Comparison of ENCODE assay signal across 8 cellular contexts in genomic region chr12:53995311-53996187, GRCh38. TPM values are rescaled to one million over a fixed set of nuclear protein-coding genes. Genes with fewer than 3 reads are reported as not detected.
DNase-seq lines count a peak whose midpoint lies in the region; ATAC-seq and TF ChIP-seq lines count a peak whose summit lies in the region.

No MANE protein-coding gene starts in this region.

- H3K27ac ChIP-seq in hepatocyte: peak overlapping the region; percentile 38
- peak overlapping the region in 20 of 21 experiments; percentile 11 to 98 (median 82) for H3K27ac ChIP-seq in skin epidermis

- H3K27me3 ChIP-seq in hepatocyte: peaks cover 98% of the 10 kb centered on the region

- H4K20me1 ChIP-seq in hepatocyte (ENCODE audit: insufficient read depth, poor library complexity, severe bottlenecking): no peaks in the 10 kb centered on the region

- CTCF ChIA-PET in activated CD8-positive, alpha-beta T cell treated with anti-CD3 and anti-CD28 coated beads for 36 hours (lab: Charles Lee): interaction anchor here (0.9 to 2.7 kb wide), 5 partner anchors 9 to 213 kb away, joined by 3 to 8 read pairs (median 4); partner anchors contain the start of gene HOXC5

- POLR2A ChIA-PET in activated CD8-positive, alpha-beta T cell treated with anti-CD3 and anti-CD28 coated beads for 36 hours (lab: Charles Lee): interaction anchor here (0.5 to 0.9 kb wide), 2 partner anchors 9 to 539 kb away, joined by 3 read pairs; no protein-coding TSS in a partner anchor

- peak overlapping the region; percentile 67 for H2AFZ ChIP-seq in hepatocyte

- H3K9me2 ChIP-seq in hepatocyte (replicated peaks; ENCODE audit: insufficient read depth): no peaks in the 10 kb centered on the region

- intact Hi-C loops in activated CD8-positive, alpha-beta T cell treated with anti-CD3 and anti-CD28 coated beads for 36 hours (cut with micrococcal nuclease): no loop called here

- H3K36me3 ChIP-seq in hepatocyte (replicated peaks; ENCODE audit: insufficient read depth, low read depth): no peaks in the 10 kb centered on the region

- no peak overlapping the region for H3K27ac Mint-ChIP-seq in activated CD8-positive, alpha-beta T cell treated with anti-CD3 and anti-CD28 coated beads for 36 hours

- H3K9me3 Mint-ChIP-seq in activated CD8-positive, alpha-beta T cell treated with anti-CD3 and anti-CD28 coated beads for 36 hours: no peaks in the 10 kb centered on the region

- TF ChIP-seq CTCF in activated CD8-positive, alpha-beta T cell treated with anti-CD3 and anti-CD28 coated beads for 36 hours (IDR thresholded peaks at IDR 0.05): no peak
- no peak for TF ChIP-seq CTCF in hepatocyte (IDR thresholded peaks at IDR 0.05; ENCODE audit: poor library complexity)

- H3K9me3 ChIP-seq in hepatocyte (ENCODE audit: low read depth): no peaks in the 10 kb centered on the region

- H3K4me3 Mint-ChIP-seq in activated CD8-positive, alpha-beta T cell treated with anti-CD3 and anti-CD28 coated beads for 36 hours: peak overlapping the region; percentile 62

- peaks cover 29% of the 10 kb centered on the region for H3K4me1 ChIP-seq in hepatocyte (ENCODE audit: insufficient read depth)

- peak overlapping the region; percentile 24 for H3K4me3 ChIP-seq in hepatocyte
- H3K4me3 ChIP-seq in skin epidermis: peak overlapping the region; percentile 31 to 54 (median 39)

- peaks cover 85% of the 10 kb centered on the region for H3K27me3 Mint-ChIP-seq in activated CD8-positive, alpha-beta T cell treated with anti-CD3 and anti-CD28 coated beads for 36 hours

- peaks cover 2% of the 10 kb centered on the region for H3K36me3 Mint-ChIP-seq in activated CD8-positive, alpha-beta T cell treated with anti-CD3 and anti-CD28 coated beads for 36 hours (ENCODE audit: low read depth)

- DNase-seq in AG20443 (ENCODE audit: low spot score) (peak; percentile 80), HT-29 (ENCODE audit: low spot score) (peak; percentile 83), hepatocyte (ENCODE audit: low spot score) (peak; percentile 71), putamen (ENCODE audit: low spot score) (no peak)
- peak; percentile 47 for DNase-seq in activated CD8-positive, alpha-beta T cell treated with anti-CD3 and anti-CD28 coated beads for 36 hours

- no peaks in the 10 kb centered on the region for H3K79me2 ChIP-seq in hepatocyte

- H3K4me2 ChIP-seq in hepatocyte: peak overlapping the region; percentile 83

- 11% methylated on average over 45 of the region's 50 CpGs for WGBS in hepatocyte (ENCODE audit: low lambda C conversion rate, missing lambda C conversion rate)

- ATAC-seq in activated CD8-positive, alpha-beta T cell treated with anti-CD3 and anti-CD28 coated beads for 36 hours: peak; percentile 51
- ATAC-seq in GM21360 (IDR thresholded peaks at IDR 0.05; ENCODE audit: unreplicated experiment) (no peak), HG02642 (IDR thresholded peaks at IDR 0.05; ENCODE audit: poor library complexity, unreplicated experiment) (no peak)

- peaks cover 36% of the 10 kb centered on the region for H3K4me1 Mint-ChIP-seq in activated CD8-positive, alpha-beta T cell treated with anti-CD3 and anti-CD28 coated beads for 36 hours (ENCODE audit: low read depth)

RNA-seq across cellular contexts. Expression of gene HOXC9, which starts 4.4 kb away (rescaled TPM):
- total RNA-seq in HT-29 (2014; rRNA removed; shearing (Covaris generic)): 0.23 and 0.76 TPM in 2 replicates
- total RNA-seq in activated CD8-positive, alpha-beta T cell treated with anti-CD3 and anti-CD28 coated beads for 36 hours: not detected
- 0.10 and 0.60 TPM in 2 replicates for total RNA-seq in hepatocyte
- 2.7 and 4.1 TPM in 2 replicates for polyA plus RNA-seq in hepatocyte

RNA-seq across cellular contexts. Expression of gene HOXC10, which starts 10.6 kb away (rescaled TPM):
- total RNA-seq in HT-29 (2014; rRNA removed; shearing (Covaris generic)): 1.7 TPM in 1 of 2 replicates, not detected in the other
- total RNA-seq in activated CD8-positive, alpha-beta T cell treated with anti-CD3 and anti-CD28 coated beads for 36 hours: not detected
- 0.23 and 0.60 TPM in 2 replicates for total RNA-seq in hepatocyte
- polyA plus RNA-seq in hepatocyte: 1.6 and 1.7 TPM in 2 replicates

RNA-seq across cellular contexts. Expression of gene HOXC8, which starts 13.2 kb away (rescaled TPM):
- total RNA-seq in HT-29 (2014; rRNA removed; shearing (Covaris generic)): 0.10 and 0.23 TPM in 2 replicates
- not detected for total RNA-seq in activated CD8-positive, alpha-beta T cell treated with anti-CD3 and anti-CD28 coated beads for 36 hours
- total RNA-seq in hepatocyte: 1.6 and 2.0 TPM in 2 replicates
- 6.4 and 8.5 TPM in 2 replicates for polyA plus RNA-seq in hepatocyte

RNA-seq across cellular contexts. Expression of gene HOTAIR, which starts 20.8 kb away (rescaled TPM):
- 5.6 and 6.8 TPM in 2 replicates for total RNA-seq in HT-29 (2014; rRNA removed; shearing (Covaris generic))
- total RNA-seq in activated CD8-positive, alpha-beta T cell treated with anti-CD3 and anti-CD28 coated beads for 36 hours: not detected
- 0.32 and 0.90 TPM in 2 replicates for total RNA-seq in hepatocyte
- 0.82 TPM in 1 of 2 replicates, not detected in the other for polyA plus RNA-seq in hepatocyte

RNA-seq across cellular contexts. Expression of gene HOXC11, which starts 22.6 kb away (rescaled TPM):
- not detected in 2 replicates for total RNA-seq in HT-29 (2014; rRNA removed; shearing (Covaris generic))
- total RNA-seq in activated CD8-positive, alpha-beta T cell treated with anti-CD3 and anti-CD28 coated beads for 36 hours: not detected
- total RNA-seq in hepatocyte: 0.63 and 1.5 TPM in 2 replicates
- 1.3 and 1.4 TPM in 2 replicates for polyA plus RNA-seq in hepatocyte
